ENCODE assay signal across 15 cellular contexts in the genomic region with DNA sequence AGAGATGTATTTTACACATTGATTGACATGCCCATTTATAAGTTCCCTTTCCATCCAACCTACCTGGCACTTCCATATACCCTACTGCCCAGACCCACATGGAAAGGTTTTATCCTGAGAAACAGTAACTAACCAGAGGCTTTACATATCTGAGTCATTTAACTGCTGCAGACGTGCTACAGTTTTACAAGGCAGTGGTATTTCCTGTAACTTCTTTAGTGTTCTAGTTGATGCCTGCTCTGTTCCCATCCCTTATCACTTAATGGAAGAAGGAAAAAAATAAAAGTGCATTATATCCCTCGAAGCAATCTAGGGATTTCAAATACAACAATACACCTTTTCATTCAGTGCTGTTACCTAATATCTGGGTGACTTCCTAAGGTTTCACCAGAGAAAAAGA.
A peak's percentile ranks its signal among the peaks of the same experiment; 100 is the strongest.
DNase-seq lines count a peak whose midpoint lies in the region; ATAC-seq and TF ChIP-seq lines count a peak whose summit lies in the region.
"Had no signal": no experiment of that assay in that cellular context is flagged by ENCODE, and none has a peak within 500 bp of the region (broad histone marks: within the 10 kb centered on the region; RNA-seq: fewer than 3 reads in every experiment).

No MANE protein-coding gene starts in this region.

- no peak overlapping the region for H3K4me3 Mint-ChIP-seq in activated naive CD4-positive, alpha-beta T cell treated with anti-CD3 and anti-CD28 coated beads for 36 hours
- H3K4me3 Mint-ChIP-seq in activated T-helper 17 cell treated with anti-CD3 and anti-CD28 coated beads, Interleukin-2, amount 50 U/mL, for 72 hours: no peak overlapping the region
- H3K4me3 Mint-ChIP-seq: brain had no signal

- intact Hi-C loops in activated naive CD4-positive, alpha-beta T cell treated with anti-CD3 and anti-CD28 coated beads for 36 hours (cut with micrococcal nuclease): no loop called here
- intact Hi-C loops in upper lobe of right lung (cut with DNase I): no loop called here

- ATAC-seq in HG03378 (IDR thresholded peaks at IDR 0.05; ENCODE audit: unreplicated experiment): peak; percentile 47
- ATAC-seq in HG03135 (IDR thresholded peaks at IDR 0.05; ENCODE audit: unreplicated experiment): no peak
- no peak for ATAC-seq in upper lobe of right lung
- no peak for ATAC-seq in activated T-helper 17 cell treated with anti-CD3 and anti-CD28 coated beads, Interleukin-2, amount 50 U/mL, for 72 hours (replicated peaks)
- ATAC-seq: psoas muscle had no signal

- H3K4me3 ChIP-seq in upper lobe of right lung: no peak overlapping the region
- H3K4me3 ChIP-seq: psoas muscle, uterus had no signal

- in situ Hi-C loops in ACHN (cut with HindIII; ENCODE audit: low pct_ligation_motif_present, low pct_unique_long_range_greater_than_20kb, low sequenced_read_pairs): no loop called here

- no peaks in the 10 kb centered on the region for H3K4me1 Mint-ChIP-seq in activated naive CD4-positive, alpha-beta T cell treated with anti-CD3 and anti-CD28 coated beads for 36 hours (ENCODE audit: low read depth)
- no peaks in the 10 kb centered on the region for H3K4me1 Mint-ChIP-seq in activated T-helper 17 cell treated with anti-CD3 and anti-CD28 coated beads, Interleukin-2, amount 50 U/mL, for 72 hours

- CTCF ChIA-PET in activated naive CD4-positive, alpha-beta T cell treated with anti-CD3 and anti-CD28 coated beads for 36 hours (lab: Charles Lee): no interaction called here

- no peaks in the 10 kb centered on the region for H3K36me3 Mint-ChIP-seq in activated naive CD4-positive, alpha-beta T cell treated with anti-CD3 and anti-CD28 coated beads for 36 hours (ENCODE audit: low read depth)
- no peaks in the 10 kb centered on the region for H3K36me3 Mint-ChIP-seq in activated T-helper 17 cell treated with anti-CD3 and anti-CD28 coated beads, Interleukin-2, amount 50 U/mL, for 72 hours (ENCODE audit: low read depth)
- H3K36me3 Mint-ChIP-seq: brain had no signal

- peaks cover 7% of the 10 kb centered on the region for H3K27me3 Mint-ChIP-seq in activated naive CD4-positive, alpha-beta T cell treated with anti-CD3 and anti-CD28 coated beads for 36 hours (ENCODE audit: low read depth)
- peaks cover 6% of the 10 kb centered on the region for H3K27me3 Mint-ChIP-seq in activated T-helper 17 cell treated with anti-CD3 and anti-CD28 coated beads, Interleukin-2, amount 50 U/mL, for 72 hours

- TF ChIP-seq CTCF in upper lobe of right lung (IDR thresholded peaks at IDR 0.05): no peak

- H3K36me3 ChIP-seq in upper lobe of right lung: no peaks in the 10 kb centered on the region
- H3K36me3 ChIP-seq: uterus had no signal

- DNase-seq in ACHN (peak; percentile 17), amniotic stem cell (lab: John Stamatoyannopoulos, UW) (peak; percentile 32), iPS-NIHi7 (ENCODE audit: extremely low spot score) (peak; percentile 21), upper lobe of right lung (no peak)
- no peak for DNase-seq in activated naive CD4-positive, alpha-beta T cell treated with anti-CD3 and anti-CD28 coated beads for 36 hours
- DNase-seq: DMS79 treated with DMSO at 0.1 percent for 48 hours, NCI-H1092, NCI-H446 treated with DMSO at 0.1 percent for 48 hours, psoas muscle, T-helper 2 cell, uterus had no signal

- no peak overlapping the region for H3K27ac Mint-ChIP-seq in activated naive CD4-positive, alpha-beta T cell treated with anti-CD3 and anti-CD28 coated beads for 36 hours
- H3K27ac Mint-ChIP-seq in activated T-helper 17 cell treated with anti-CD3 and anti-CD28 coated beads, Interleukin-2, amount 50 U/mL, for 72 hours: no peak overlapping the region
- H3K27ac Mint-ChIP-seq: brain had no signal

- H3K9me3 Mint-ChIP-seq in activated naive CD4-positive, alpha-beta T cell treated with anti-CD3 and anti-CD28 coated beads for 36 hours: no peaks in the 10 kb centered on the region
- peaks cover 1% of the 10 kb centered on the region for H3K9me3 Mint-ChIP-seq in activated T-helper 17 cell treated with anti-CD3 and anti-CD28 coated beads, Interleukin-2, amount 50 U/mL, for 72 hours
- H3K9me3 Mint-ChIP-seq: brain had no signal

- H3K9me3 ChIP-seq in upper lobe of right lung: no peaks in the 10 kb centered on the region
- H3K9me3 ChIP-seq: psoas muscle, uterus had no signal

- H3K27me3 ChIP-seq in upper lobe of right lung: no peaks in the 10 kb centered on the region
- H3K27me3 ChIP-seq: uterus had no signal

- no peak overlapping the region for H3K27ac ChIP-seq in upper lobe of right lung
- H3K27ac ChIP-seq: psoas muscle, uterus had no signal

- peaks cover 5% of the 10 kb centered on the region for H3K4me1 ChIP-seq in upper lobe of right lung
- H3K4me1 ChIP-seq: psoas muscle, uterus had no signal

Comparison
In these comparisons a context has a peak if more than half of its experiments do, and no peak if none do; other contexts are left out.
1. DNase-seq: peak in ACHN (single experiment), amniotic stem cell (single experiment) and iPS-NIHi7 (single experiment); none in activated naive CD4-positive, alpha-beta T cell treated with anti-CD3 and anti-CD28 coated beads for 36 hours (single experiment) and upper lobe of right lung (single experiment).